ENCODE assay signal across 10 cellular contexts in the genomic region with DNA sequence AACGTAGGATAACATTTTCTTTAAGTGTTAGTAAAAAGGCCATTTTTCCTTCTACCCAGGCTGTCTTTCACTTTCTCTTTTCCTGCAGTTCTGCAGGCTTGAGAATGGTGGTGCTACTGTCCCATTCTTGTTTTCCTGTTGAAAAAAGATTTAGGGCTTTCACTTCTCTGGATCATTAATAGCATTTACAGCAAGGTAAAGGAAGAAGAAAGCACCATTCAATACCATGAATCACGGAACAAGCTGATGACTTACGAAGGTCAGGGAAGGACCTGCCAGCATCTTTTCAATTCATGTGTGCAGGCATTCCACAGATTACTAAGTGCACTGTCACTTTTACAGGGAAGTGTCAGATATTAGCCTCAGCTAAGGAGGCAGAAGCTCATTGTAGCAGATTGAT.
DNase-seq lines count a peak whose midpoint lies in the region; ATAC-seq, FAIRE-seq and TF ChIP-seq lines count a peak whose summit lies in the region.
"Had no signal": no experiment of that assay in that cellular context is flagged by ENCODE, and none has a peak within 500 bp of the region (broad histone marks: within the 10 kb centered on the region; RNA-seq: fewer than 3 reads in every experiment).

No MANE protein-coding gene starts in this region.

- H3K9me3 Mint-ChIP-seq in CD4-positive, alpha-beta memory T cell: peaks cover 0 to 9% (median 4%) of the 10 kb centered on the region in 8 donors

- CTCF ChIA-PET in CD4-positive, alpha-beta memory T cell (lab: Charles Lee; ENCODE audit: partially characterized antibody): no interaction called here

- no peak overlapping the region for H3K27ac Mint-ChIP-seq in CD4-positive, alpha-beta memory T cell

- ATAC-seq in sciatic nerve (peak; percentile 43), HG02973 (IDR thresholded peaks at IDR 0.05; ENCODE audit: unreplicated experiment) (no peak)

- H3K36me3 Mint-ChIP-seq in CD4-positive, alpha-beta memory T cell: no peaks in the 10 kb centered on the region

- POLR2A ChIA-PET in CD4-positive, alpha-beta memory T cell (lab: Charles Lee; ENCODE audit: partially characterized antibody): no interaction called here

- peaks cover 3 to 4% of the 10 kb centered on the region in 2 donors for H3K27me3 Mint-ChIP-seq in CD4-positive, alpha-beta memory T cell

- H3K4me1 ChIP-seq in CD4-positive, alpha-beta memory T cell (ENCODE audit: insufficient read depth, low read length): no peaks in the 10 kb centered on the region

- H3K4me3 Mint-ChIP-seq in CD4-positive, alpha-beta memory T cell: peak overlapping the region in 2 of 8 donors; percentile 5 to 15

- no peaks in the 10 kb centered on the region for H3K36me3 ChIP-seq in CD4-positive, alpha-beta memory T cell (ENCODE audit: insufficient read depth, low read length)

- no peak for TF ChIP-seq POLR2A in GM12892 (IDR thresholded peaks at IDR 0.05; ENCODE audit: low read depth, low read length)

- peaks cover 0 to 5% (median under 1%) of the 10 kb centered on the region in 4 donors for H3K4me1 Mint-ChIP-seq in CD4-positive, alpha-beta memory T cell

- no peaks in the 10 kb centered on the region for H3K9me3 ChIP-seq in CD4-positive, alpha-beta memory T cell (ENCODE audit: control insufficient read depth in 1 of 2, low read length in 2 of 2)

- H3K4me3 ChIP-seq in CD4-positive, alpha-beta memory T cell (ENCODE audit: low read length in 2 of 2): no peak overlapping the region
- H3K4me3 ChIP-seq: skin epidermis had no signal

- DNase-seq in GM12892 (ENCODE audit: insufficient read length): no peak
- peak; percentile 48 for DNase-seq in SK-MEL-5 (ENCODE audit: low read depth, low spot score)
- peak; percentile 17 for DNase-seq in glomerular visceral epithelial cell (ENCODE audit: extremely low spot score)
- no peak for DNase-seq in sciatic nerve (ENCODE audit: low spot score)
- no peak for DNase-seq in SKM-1 treated with dmso at 0.1 percent for 144 hours (lab: John Stamatoyannopoulos, UW; ENCODE audit: unreplicated experiment)
- no peak for DNase-seq in CD4-positive, alpha-beta memory T cell
- DNase-seq in DMS114 treated with DMSO at 0.1 percent for 48 hours (lab: John Stamatoyannopoulos, UW; ENCODE audit: unreplicated experiment): no peak
- DNase-seq: RPMI8226 had no signal

- intact Hi-C loops in sciatic nerve (cut with DNase I): no loop called here
- intact Hi-C loops in CD4-positive, alpha-beta memory T cell (cut with micrococcal nuclease): no loop called here

- in situ Hi-C loops in SK-MEL-5 (cut with HindIII; ENCODE audit: low pct_unique_long_range_greater_than_20kb, low sequenced_read_pairs): no loop called here

- peak; percentile 24 for FAIRE-seq in GM12892 (lab: Jason Lieb, UNC)

- H3K27me3 ChIP-seq in CD4-positive, alpha-beta memory T cell (ENCODE audit: insufficient read depth, low read length): no peaks in the 10 kb centered on the region

- no peak overlapping the region for H3K27ac ChIP-seq in CD4-positive, alpha-beta memory T cell (ENCODE audit: low read depth, low read length)

Comparison
In these comparisons a context has a peak if more than half of its experiments do, and no peak if none do; other contexts are left out.
1. DNase-seq: peak in SK-MEL-5 (single experiment) and glomerular visceral epithelial cell (single experiment); none in GM12892 (single experiment), sciatic nerve (single experiment), SKM-1 treated with dmso at 0.1 percent for 144 hours (single experiment), CD4-positive, alpha-beta memory T cell (0 of 5) and DMS114 treated with DMSO at 0.1 percent for 48 hours (single experiment).